Comparison of ENCODE assay signal across 1 cellular context in the genomic region with DNA sequence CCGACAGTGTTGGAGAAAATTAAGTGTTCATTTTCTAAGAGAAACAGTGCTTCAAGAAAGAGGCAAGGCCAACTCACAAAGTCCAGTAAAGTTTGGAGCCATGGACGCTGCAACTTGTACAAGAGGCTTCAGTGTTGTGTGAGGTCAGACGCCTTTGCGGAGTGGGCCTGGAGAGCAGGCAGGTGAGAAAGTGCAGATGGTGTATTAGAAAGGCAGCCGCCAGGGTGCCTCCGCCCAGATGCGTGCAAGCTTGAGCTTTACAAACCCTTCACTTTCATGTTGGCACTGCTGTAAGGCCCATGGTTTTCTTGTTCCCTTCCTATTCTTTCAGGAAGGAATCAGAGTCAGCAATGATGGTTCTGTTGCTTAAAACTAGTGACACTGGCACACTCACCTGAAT.
TF ChIP-seq lines count a peak whose summit lies in the region.

No MANE protein-coding gene starts in this region.

TF ChIP-seq in HepG2, 621 proteins besides CTCF, POLR2A, EP300 and RAD21:
- TF ChIP-seq NRL (CRISPR knock-in tag; IDR thresholded peaks at IDR 0.05; ENCODE audit: borderline replicate concordance), result no peak
- TF ChIP-seq, protein P1, sequence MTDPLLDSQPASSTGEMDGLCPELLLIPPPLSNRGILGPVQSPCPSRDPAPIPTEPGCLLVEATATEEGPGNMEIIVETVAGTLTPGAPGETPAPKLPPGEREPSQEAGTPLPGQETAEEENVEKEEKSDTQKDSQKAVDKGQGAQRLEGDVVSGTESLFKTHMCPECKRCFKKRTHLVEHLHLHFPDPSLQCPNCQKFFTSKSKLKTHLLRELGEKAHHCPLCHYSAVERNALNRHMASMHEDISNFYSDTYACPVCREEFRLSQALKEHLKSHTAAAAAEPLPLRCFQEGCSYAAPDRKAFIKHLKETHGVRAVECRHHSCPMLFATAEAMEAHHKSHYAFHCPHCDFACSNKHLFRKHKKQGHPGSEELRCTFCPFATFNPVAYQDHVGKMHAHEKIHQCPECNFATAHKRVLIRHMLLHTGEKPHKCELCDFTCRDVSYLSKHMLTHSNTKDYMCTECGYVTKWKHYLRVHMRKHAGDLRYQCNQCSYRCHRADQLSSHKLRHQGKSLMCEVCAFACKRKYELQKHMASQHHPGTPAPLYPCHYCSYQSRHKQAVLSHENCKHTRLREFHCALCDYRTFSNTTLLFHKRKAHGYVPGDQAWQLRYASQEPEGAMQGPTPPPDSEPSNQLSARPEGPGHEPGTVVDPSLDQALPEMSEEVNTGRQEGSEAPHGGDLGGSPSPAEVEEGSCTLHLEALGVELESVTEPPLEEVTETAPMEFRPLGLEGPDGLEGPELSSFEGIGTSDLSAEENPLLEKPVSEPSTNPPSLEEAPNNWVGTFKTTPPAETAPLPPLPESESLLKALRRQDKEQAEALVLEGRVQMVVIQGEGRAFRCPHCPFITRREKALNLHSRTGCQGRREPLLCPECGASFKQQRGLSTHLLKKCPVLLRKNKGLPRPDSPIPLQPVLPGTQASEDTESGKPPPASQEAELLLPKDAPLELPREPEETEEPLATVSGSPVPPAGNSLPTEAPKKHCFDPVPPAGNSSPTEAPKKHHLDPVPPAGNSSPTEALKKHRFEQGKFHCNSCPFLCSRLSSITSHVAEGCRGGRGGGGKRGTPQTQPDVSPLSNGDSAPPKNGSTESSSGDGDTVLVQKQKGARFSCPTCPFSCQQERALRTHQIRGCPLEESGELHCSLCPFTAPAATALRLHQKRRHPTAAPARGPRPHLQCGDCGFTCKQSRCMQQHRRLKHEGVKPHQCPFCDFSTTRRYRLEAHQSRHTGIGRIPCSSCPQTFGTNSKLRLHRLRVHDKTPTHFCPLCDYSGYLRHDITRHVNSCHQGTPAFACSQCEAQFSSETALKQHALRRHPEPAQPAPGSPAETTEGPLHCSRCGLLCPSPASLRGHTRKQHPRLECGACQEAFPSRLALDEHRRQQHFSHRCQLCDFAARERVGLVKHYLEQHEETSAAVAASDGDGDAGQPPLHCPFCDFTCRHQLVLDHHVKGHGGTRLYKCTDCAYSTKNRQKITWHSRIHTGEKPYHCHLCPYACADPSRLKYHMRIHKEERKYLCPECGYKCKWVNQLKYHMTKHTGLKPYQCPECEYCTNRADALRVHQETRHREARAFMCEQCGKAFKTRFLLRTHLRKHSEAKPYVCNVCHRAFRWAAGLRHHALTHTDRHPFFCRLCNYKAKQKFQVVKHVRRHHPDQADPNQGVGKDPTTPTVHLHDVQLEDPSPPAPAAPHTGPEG (CRISPR knock-in tag; IDR thresholded peaks at IDR 0.05), result no peak
- TF ChIP-seq ZNF484 (CRISPR knock-in tag; IDR thresholded peaks at IDR 0.05; ENCODE audit: borderline replicate concordance, low read depth), result no peak
- TF ChIP-seq, protein P2, sequence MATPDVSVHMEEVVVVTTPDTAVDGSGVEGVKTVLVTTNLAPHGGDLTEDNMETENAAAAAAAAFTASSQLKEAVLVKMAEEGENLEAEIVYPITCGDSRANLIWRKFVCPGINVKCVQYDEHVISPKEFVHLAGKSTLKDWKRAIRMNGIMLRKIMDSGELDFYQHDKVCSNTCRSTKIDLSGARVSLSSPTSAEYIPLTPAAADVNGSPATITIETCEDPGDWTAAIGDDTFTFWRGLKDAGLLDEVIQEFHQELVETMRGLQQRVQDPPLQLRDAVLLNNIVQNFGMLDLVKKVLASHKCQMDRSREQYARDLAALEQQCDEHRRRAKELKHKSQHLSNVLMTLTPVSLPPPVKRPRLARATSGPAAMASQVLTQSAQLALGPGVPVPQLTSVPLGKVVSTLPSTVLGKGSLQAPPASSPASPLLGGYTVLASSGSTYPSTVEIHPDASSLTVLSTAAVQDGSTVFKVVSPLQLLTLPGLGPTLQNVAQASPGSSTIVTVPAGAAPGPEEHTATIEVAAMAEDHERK (CRISPR knock-in tag; IDR thresholded peaks at IDR 0.05; ENCODE audit: low read depth), result no peak
- TF ChIP-seq ZNF782 (CRISPR knock-in tag; IDR thresholded peaks at IDR 0.05; ENCODE audit: borderline replicate concordance), result no peak
- no peak for TF ChIP-seq ZSCAN9 (CRISPR knock-in tag; IDR thresholded peaks at IDR 0.05; ENCODE audit: borderline replicate concordance)
- TF ChIP-seq ZNF296 (CRISPR knock-in tag; conservative IDR thresholded peaks at IDR 0.05), result no peak
- TF ChIP-seq, protein P3, sequence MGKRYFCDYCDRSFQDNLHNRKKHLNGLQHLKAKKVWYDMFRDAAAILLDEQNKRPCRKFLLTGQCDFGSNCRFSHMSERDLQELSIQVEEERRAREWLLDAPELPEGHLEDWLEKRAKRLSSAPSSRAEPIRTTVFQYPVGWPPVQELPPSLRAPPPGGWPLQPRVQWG (CRISPR knock-in tag; IDR thresholded peaks at IDR 0.05; ENCODE audit: borderline replicate concordance, low read depth), result no peak
- no peak for TF ChIP-seq MEIS2 (CRISPR knock-in tag; IDR thresholded peaks at IDR 0.05)
- TF ChIP-seq, protein P4, sequence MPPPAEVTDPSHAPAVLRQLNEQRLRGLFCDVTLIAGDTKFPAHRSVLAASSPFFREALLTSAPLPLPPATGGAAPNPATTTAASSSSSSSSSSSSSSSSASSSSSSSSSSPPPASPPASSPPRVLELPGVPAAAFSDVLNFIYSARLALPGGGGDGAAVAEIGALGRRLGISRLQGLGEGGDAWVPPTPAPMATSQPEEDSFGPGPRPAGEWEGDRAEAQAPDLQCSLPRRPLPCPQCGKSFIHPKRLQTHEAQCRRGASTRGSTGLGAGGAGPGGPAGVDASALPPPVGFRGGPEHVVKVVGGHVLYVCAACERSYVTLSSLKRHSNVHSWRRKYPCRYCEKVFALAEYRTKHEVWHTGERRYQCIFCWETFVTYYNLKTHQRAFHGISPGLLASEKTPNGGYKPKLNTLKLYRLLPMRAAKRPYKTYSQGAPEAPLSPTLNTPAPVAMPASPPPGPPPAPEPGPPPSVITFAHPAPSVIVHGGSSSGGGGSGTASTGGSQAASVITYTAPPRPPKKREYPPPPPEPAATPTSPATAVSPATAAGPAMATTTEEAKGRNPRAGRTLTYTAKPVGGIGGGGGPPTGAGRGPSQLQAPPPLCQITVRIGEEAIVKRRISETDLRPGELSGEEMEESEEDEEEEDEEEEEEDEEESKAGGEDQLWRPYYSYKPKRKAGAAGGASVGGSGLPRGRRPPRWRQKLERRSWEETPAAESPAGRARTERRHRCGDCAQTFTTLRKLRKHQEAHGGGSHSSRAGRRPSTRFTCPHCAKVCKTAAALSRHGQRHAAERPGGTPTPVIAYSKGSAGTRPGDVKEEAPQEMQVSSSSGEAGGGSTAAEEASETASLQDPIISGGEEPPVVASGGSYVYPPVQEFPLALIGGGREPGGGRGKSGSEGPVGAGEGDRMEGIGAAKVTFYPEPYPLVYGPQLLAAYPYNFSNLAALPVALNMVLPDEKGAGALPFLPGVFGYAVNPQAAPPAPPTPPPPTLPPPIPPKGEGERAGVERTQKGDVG (CRISPR knock-in tag; IDR thresholded peaks at IDR 0.05; ENCODE audit: borderline replicate concordance), result no peak
- TF ChIP-seq SYNCRIP (IDR thresholded peaks at IDR 0.05; ENCODE audit: insufficient read depth, low read depth, low read length), result no peak
- TF ChIP-seq, protein P5, sequence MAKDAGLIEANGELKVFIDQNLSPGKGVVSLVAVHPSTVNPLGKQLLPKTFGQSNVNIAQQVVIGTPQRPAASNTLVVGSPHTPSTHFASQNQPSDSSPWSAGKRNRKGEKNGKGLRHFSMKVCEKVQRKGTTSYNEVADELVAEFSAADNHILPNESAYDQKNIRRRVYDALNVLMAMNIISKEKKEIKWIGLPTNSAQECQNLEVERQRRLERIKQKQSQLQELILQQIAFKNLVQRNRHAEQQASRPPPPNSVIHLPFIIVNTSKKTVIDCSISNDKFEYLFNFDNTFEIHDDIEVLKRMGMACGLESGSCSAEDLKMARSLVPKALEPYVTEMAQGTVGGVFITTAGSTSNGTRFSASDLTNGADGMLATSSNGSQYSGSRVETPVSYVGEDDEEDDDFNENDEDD (CRISPR knock-in tag; IDR thresholded peaks at IDR 0.05; ENCODE audit: borderline replicate concordance), result no peak
- TF ChIP-seq SATB2 (CRISPR knock-in tag; IDR thresholded peaks at IDR 0.05), result no peak
- TF ChIP-seq ZSCAN20 (CRISPR knock-in tag; IDR thresholded peaks at IDR 0.05; ENCODE audit: borderline replicate concordance), result no peak
- no peak for TF ChIP-seq SIN3A (IDR thresholded peaks at IDR 0.05; ENCODE audit: borderline replicate concordance, low read depth, low read length)
- TF ChIP-seq ZMAT3 (CRISPR knock-in tag; conservative IDR thresholded peaks at IDR 0.05), result no peak
TF ChIP-seq in HepG2: peak in this region for 0.
